In genomic region chr5:172641359-172642045, GRCh38 we compare ENCODE assay signal across 8 cellular contexts. TPM values are rescaled to one million over a fixed set of nuclear protein-coding genes. Genes with fewer than 3 reads are reported as not detected.
A peak's percentile ranks its signal among the peaks of the same experiment; 100 is the strongest.
DNase-seq lines count a peak whose midpoint lies in the region; ATAC-seq, FAIRE-seq and TF ChIP-seq lines count a peak whose summit lies in the region.

No MANE protein-coding gene starts in this region.

- H3K27ac ChIP-seq in HUES48 (ENCODE audit: low read depth, low read length) (peak overlapping the region; percentile 15), brain microvascular endothelial cell (no peak overlapping the region), liver (ENCODE audit: low read depth in 1 of 2, low read length in 2 of 2) (peak overlapping the region; percentile 55 to 73), transverse colon (peak overlapping the region; percentile 94 to 95 (median 94))

- in situ Hi-C loops in brain microvascular endothelial cell (cut with HindIII; ENCODE audit: low pct_ligation_motif_present, low sequenced_read_pairs) (no loop called here), transverse colon (cut with MboI; ENCODE audit: low pct_ligation_motif_present in 1 of 4, low pct_unique_long_range_greater_than_20kb in 1 of 4, low sequenced_read_pairs in 3 of 4) (no loop called here)

- 5% methylated on average over 72 of the region's 72 CpGs for WGBS in liver
- 1% methylated on average over 35 of the region's 72 CpGs; no CpG with 5 or more reads in 1 of the 2 donors for WGBS in transverse colon (ENCODE audit: low coverage in 1 of 2), 2 donors

- no peak for TF ChIP-seq RAD21 in liver (IDR thresholded peaks at IDR 0.05)

- no peaks in the 10 kb centered on the region for H3K9me3 ChIP-seq in HUES48 (ENCODE audit: control insufficient read depth, insufficient read depth, low read length)
- H3K9me3 ChIP-seq in liver (ENCODE audit: control insufficient read depth in 4 of 4, low read length in 3 of 4), result no peaks in the 10 kb centered on the region
- no peaks in the 10 kb centered on the region for H3K9me3 ChIP-seq in transverse colon

- H3K4me1 ChIP-seq in HUES48 (ENCODE audit: control insufficient read depth, insufficient read depth, low read length) (peaks cover 13% of the 10 kb centered on the region), liver (ENCODE audit: control insufficient read depth in 4 of 4, insufficient read depth in 4 of 4, low read length in 3 of 4) (peaks cover 5 to 20% (median 11%) of the 10 kb centered on the region in 4 donors), transverse colon (peaks cover 34 to 75% (median 58%) of the 10 kb centered on the region in 4 donors)

- ATAC-seq in HG03097 (IDR thresholded peaks at IDR 0.05; ENCODE audit: low FRiP score, unreplicated experiment), result no peak
- no peak for ATAC-seq in HG03469 (IDR thresholded peaks at IDR 0.05; ENCODE audit: unreplicated experiment)

- H3K4me3 ChIP-seq in HUES48 (ENCODE audit: low read depth, low read length), result peak overlapping the region; percentile 78
- peak overlapping the region; percentile 42 for H3K4me3 ChIP-seq in brain microvascular endothelial cell (ENCODE audit: low read depth, low read length)
- peak overlapping the region; percentile 51 to 61 (median 59) for H3K4me3 ChIP-seq in liver (ENCODE audit: low read depth in 1 of 3, low read length in 3 of 3)
- H3K4me3 ChIP-seq in transverse colon, result peak overlapping the region; percentile 76 to 94 (median 90)

- TF ChIP-seq EP300 in transverse colon (IDR thresholded peaks at IDR 0.05; ENCODE audit: low read depth), result no peak

- intact Hi-C loops in transverse colon (cut with DNase I; ENCODE audit: low total_unique reads), result loop anchor here (5.0 kb wide), 1 partner anchor 84 kb away; no protein-coding TSS in a partner anchor

- 0 out of 2 replicates have a peak overlapping the region, but pooled peaks have one; percentile 21 for H3K9ac ChIP-seq in HUES48 (ENCODE audit: low read depth, low read length)
- no peak overlapping the region for H3K9ac ChIP-seq in liver (ENCODE audit: low read depth in 1 of 2, low read length in 2 of 2)

- FAIRE-seq in GM12892 (lab: Jason Lieb, UNC), result no peak

- H3K36me3 ChIP-seq in HUES48 (ENCODE audit: control insufficient read depth, insufficient read depth, low read length) (no peaks in the 10 kb centered on the region), brain microvascular endothelial cell (replicated peaks) (no peaks in the 10 kb centered on the region), liver (ENCODE audit: control insufficient read depth in 4 of 4, insufficient read depth in 3 of 4, low read depth in 1 of 4, low read length in 3 of 4) (no peaks in the 10 kb centered on the region), transverse colon (no peaks in the 10 kb centered on the region)

- DNase-seq in GM12892 (ENCODE audit: insufficient read length), result peak; percentile 41
- no peak for DNase-seq in brain microvascular endothelial cell
- no peak for DNase-seq in transverse colon
- no peak for DNase-seq in Kasumi-1 (lab: John Stamatoyannopoulos, UW)

- TF ChIP-seq POLR2A in GM12892 (IDR thresholded peaks at IDR 0.05; ENCODE audit: low read depth, low read length) (no peak), transverse colon (IDR thresholded peaks at IDR 0.05) (no peak)

- H3K27me3 ChIP-seq in HUES48 (ENCODE audit: control insufficient read depth, insufficient read depth, low read length) (peaks cover 20% of the 10 kb centered on the region), brain microvascular endothelial cell (replicated peaks) (peaks cover 39% of the 10 kb centered on the region), liver (ENCODE audit: control insufficient read depth in 4 of 4, insufficient read depth in 4 of 4, low read length in 3 of 4) (no peaks in the 10 kb centered on the region), transverse colon (no peaks in the 10 kb centered on the region)

- peak; percentile 5 for TF ChIP-seq CTCF in brain microvascular endothelial cell (IDR thresholded peaks at IDR 0.05; ENCODE audit: low read depth, low read length, missing control alignments)
- no peak for TF ChIP-seq CTCF in liver (IDR thresholded peaks at IDR 0.05; ENCODE audit: low read depth, low read length, missing input control)
- peak in 2 of 5 experiments; percentile 7 to 24 for TF ChIP-seq CTCF in transverse colon (IDR thresholded peaks at IDR 0.05)

TF ChIP-seq in liver, 16 proteins besides CTCF, POLR2A, EP300 and RAD21:
- TF ChIP-seq SP1 (IDR thresholded peaks at IDR 0.05) (no peak), REST (IDR thresholded peaks at IDR 0.05) (no peak), FOXA2 (IDR thresholded peaks at IDR 0.05) (no peak)

RNA-seq across cellular contexts. Expression of gene NEURL1B, which starts 0.4 kb away (rescaled TPM):
- 0.25 TPM for polyA plus RNA-seq in GM12892 (2012; ENCODE audit: missing spikeins)
- total RNA-seq in liver (10 to 100 TPM in 1 of 2 donors, 1 to 10 TPM in 1; 4.8 to 10.0 TPM), transverse colon (100 to 1,000 TPM in 2 of 4 donors, 10 to 100 TPM in 2; 74.6 to 168 (median 94.5) TPM)
- polyA plus RNA-seq in liver, result 1 to 10 TPM; 1.5 to 6.3 TPM

Comparison
In these comparisons a context has a peak if more than half of its experiments do, and no peak if none do; other contexts are left out.
1. RNA of gene NEURL1B, which starts 0.4 kb away (total RNA-seq): 74.6 to 168 TPM in transverse colon; 4.8 to 10.0 TPM in liver; every median in the first group is over 4 times any median in the second.
2. Peak in every context shown above with its lines, with median percentiles within 50 percentile points of each other: H3K4me3 ChIP-seq.